In genomic region chr12:12836571-12836970, GRCh38 we compare ENCODE assay signal across 1 cellular context.
A peak's percentile ranks its signal among the peaks of the same experiment; 100 is the strongest.
TF ChIP-seq lines count a peak whose summit lies in the region.

No MANE protein-coding gene starts in this region.

TF ChIP-seq in endothelial cell of umbilical vein, 7 proteins besides CTCF, POLR2A, EP300 and RAD21:
- TF ChIP-seq FOS (IDR thresholded peaks at IDR 0.05; ENCODE audit: borderline replicate concordance, insufficient read depth, low read length) (no peak), GATA2 (IDR thresholded peaks at IDR 0.05; ENCODE audit: insufficient read depth, insufficient read length, low read depth, low read length) (peak; percentile 94)
- TF ChIP-seq, protein P1, sequence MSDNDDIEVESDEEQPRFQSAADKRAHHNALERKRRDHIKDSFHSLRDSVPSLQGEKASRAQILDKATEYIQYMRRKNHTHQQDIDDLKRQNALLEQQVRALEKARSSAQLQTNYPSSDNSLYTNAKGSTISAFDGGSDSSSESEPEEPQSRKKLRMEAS (IDR thresholded peaks at IDR 0.05; ENCODE audit: insufficient read depth, insufficient read length): no peak
